ENCODE assay signal across 9 cellular contexts in the genomic region with DNA sequence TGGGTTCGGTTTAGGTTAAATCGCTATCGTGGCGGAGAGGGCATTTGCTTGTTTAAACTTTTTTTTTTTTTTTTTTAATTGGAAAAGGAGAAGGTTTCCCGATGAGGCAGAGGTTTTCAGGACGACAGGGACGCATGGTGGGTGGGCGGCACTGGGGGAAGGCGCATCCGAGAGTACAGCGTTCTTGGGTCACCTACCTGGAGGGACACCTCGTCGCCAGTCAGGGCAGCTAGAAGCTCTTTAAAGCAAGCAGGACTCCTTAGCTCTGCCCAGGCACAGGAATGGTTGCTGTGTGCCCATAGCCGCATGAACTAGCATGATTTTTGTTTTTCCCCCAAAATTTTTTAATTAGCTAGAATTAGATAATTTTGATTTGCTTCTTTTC. TPM values are rescaled to one million over a fixed set of nuclear protein-coding genes. Genes with fewer than 3 reads are reported as not detected.
DNase-seq lines count a peak whose midpoint lies in the region; ATAC-seq, FAIRE-seq and TF ChIP-seq lines count a peak whose summit lies in the region.
"Had no signal": no experiment of that assay in that cellular context is flagged by ENCODE, and none has a peak within 500 bp of the region (broad histone marks: within the 10 kb centered on the region; RNA-seq: fewer than 3 reads in every experiment).

No MANE protein-coding gene starts in this region.

- no peaks in the 10 kb centered on the region; the same call in 1 of the 2 replicates for H4K20me1 ChIP-seq in HepG2 (ENCODE audit: insufficient read depth, low read length)

- POLR2A ChIA-PET in HepG2 (lab: Yijun Ruan, JAX), result interaction anchor here (1.4 to 1.8 kb wide), 3 partner anchors 43 to 119 kb away, joined by 3 to 10 read pairs (median 4); no protein-coding TSS in a partner anchor

- peak overlapping the region; percentile 72 for H3K9ac ChIP-seq in HepG2 (ENCODE audit: insufficient read depth, low read depth, low read length)

- TF ChIP-seq RAD21 in HepG2 (CRISPR knock-in tag; IDR thresholded peaks at IDR 0.05), result no peak

- peak overlapping the region; percentile 40 for H3K27ac Mint-ChIP-seq in activated T-helper 2 cell treated with anti-CD3 and anti-CD28 coated beads, Interferon-gamma antibody, Interleukin-2, Interleukin-4, amounts not matched to agents 10 μg/mL and 5 μg/mL and 100 μg/mL, durations not matched to agents 14 hours and 24 hours and 36 hours
- no peak overlapping the region for H3K27ac Mint-ChIP-seq in stimulated activated naive B cell treated with anti-CD40 and anti-IgM and Interleukin-4, amounts not matched to agents 10 μg/mL and 1 μg/mL and 100 μg/mL, for 72 hours

- H3K27me3 ChIP-seq in HepG2 (ENCODE audit: control insufficient read depth in 1 of 2, insufficient read depth in 2 of 2, low read length in 2 of 2), result no peaks in the 10 kb centered on the region

- in situ Hi-C loops in HepG2 (cut with HindIII; ENCODE audit: extremely low pct_ligation_motif_present, low pct_unique_long_range_greater_than_20kb), result loop anchor here (25.0 kb wide), 1 partner anchor 418 kb away; no protein-coding TSS in a partner anchor

- H3K4me3 ChIP-seq in HepG2 (replicated peaks in 1 of 3; ENCODE audit: insufficient read depth in 1 of 3, low read depth in 2 of 3, low read length in 3 of 3), result peak overlapping the region; percentile 66 to 86 (median 83)

- peak overlapping the region; percentile 80 for H3K4me3 Mint-ChIP-seq in activated T-helper 2 cell treated with anti-CD3 and anti-CD28 coated beads, Interferon-gamma antibody, Interleukin-2, Interleukin-4, amounts not matched to agents 10 μg/mL and 5 μg/mL and 100 μg/mL, durations not matched to agents 14 hours and 24 hours and 36 hours (ENCODE audit: low read depth)
- H3K4me3 Mint-ChIP-seq in stimulated activated naive B cell treated with anti-CD40 and anti-IgM and Interleukin-4, amounts not matched to agents 10 μg/mL and 1 μg/mL and 100 μg/mL, for 72 hours, result peak overlapping the region; percentile 59 to 80

- H3K27ac ChIP-seq in HepG2 (ENCODE audit: extremely low read length, insufficient read depth, low read length), result peak overlapping the region; percentile 66

- 7% methylated on average over 14 of the region's 14 CpGs for WGBS in HepG2 (ENCODE audit: low lambda C conversion rate)

- CTCF ChIA-PET in HepG2 (lab: Yijun Ruan, JAX; ENCODE audit: low intra/inter-chr PET ratio, low total read pairs), result no interaction called here

- peaks cover 71% of the 10 kb centered on the region for H3K4me1 ChIP-seq in HepG2 (ENCODE audit: insufficient read depth, low read length)

- intact Hi-C loops in activated T-helper 2 cell treated with anti-CD3 and anti-CD28 coated beads, Interferon-gamma antibody, Interleukin-2, Interleukin-4, amounts not matched to agents 10 μg/mL and 5 μg/mL and 100 μg/mL, durations not matched to agents 14 hours and 24 hours and 36 hours (cut with micrococcal nuclease), result loop anchor here (5.0 to 10.0 kb wide), 4 partner anchors 82 to 506 kb away; partner anchors contain the start of genes FAM210A and RNMT
- intact Hi-C loops in HepG2 (cut with micrococcal nuclease; ENCODE audit: unreplicated experiment), result loop anchor here (5.0 to 10.0 kb wide), 4 partner anchors 42 to 496 kb away; no protein-coding TSS in a partner anchor

- peak; percentile 39 for DNase-seq in NCI-H2171 treated with DMSO at 0.1 percent for 48 hours (lab: John Stamatoyannopoulos, UW)
- no peak for DNase-seq in NCI-H2171 (lab: John Stamatoyannopoulos, UW)
- DNase-seq in activated T-helper 2 cell treated with anti-CD3 and anti-CD28 coated beads, Interferon-gamma antibody, Interleukin-2, Interleukin-4, amounts not matched to agents 10 μg/mL and 5 μg/mL and 100 μg/mL, durations not matched to agents 14 hours and 24 hours and 36 hours (ENCODE audit: low spot score), result no peak
- no peak for DNase-seq in HepG2 (ENCODE audit: low spot score)
- no peak for DNase-seq in stimulated activated naive B cell treated with anti-CD40 and anti-IgM and Interleukin-4, amounts not matched to agents 10 μg/mL and 1 μg/mL and 100 μg/mL, for 72 hours
- DNase-seq in stimulated activated CD4-positive, alpha-beta T cell treated with anti-CD3 and anti-CD28 coated beads, Interleukin-4, amount 100 ng/mL, for 1 hour, result no peak
- DNase-seq in GM12891 (ENCODE audit: insufficient read length, low spot score), result no peak
- DNase-seq in NCI-H1105 (lab: John Stamatoyannopoulos, UW), result no peak

- no peak for TF ChIP-seq CTCF in HepG2 (CRISPR knock-in tag; IDR thresholded peaks at IDR 0.05)

- no peaks in the 10 kb centered on the region; a peak in 1 of 5 replicates for H3K36me3 ChIP-seq in HepG2 (replicated peaks in 1 of 2; ENCODE audit: control insufficient read depth in 1 of 2, insufficient read depth in 2 of 2, low read length in 2 of 2)

- H3K27me3 Mint-ChIP-seq in activated T-helper 2 cell treated with anti-CD3 and anti-CD28 coated beads, Interferon-gamma antibody, Interleukin-2, Interleukin-4, amounts not matched to agents 10 μg/mL and 5 μg/mL and 100 μg/mL, durations not matched to agents 14 hours and 24 hours and 36 hours (ENCODE audit: low read depth), result peaks cover 30% of the 10 kb centered on the region
- peaks cover 43 to 54% of the 10 kb centered on the region in 2 donors for H3K27me3 Mint-ChIP-seq in stimulated activated naive B cell treated with anti-CD40 and anti-IgM and Interleukin-4, amounts not matched to agents 10 μg/mL and 1 μg/mL and 100 μg/mL, for 72 hours

- peak overlapping the region; percentile 80 for H3K4me2 ChIP-seq in HepG2 (ENCODE audit: low read depth, low read length)

- peaks cover 26% of the 10 kb centered on the region for H3K4me1 Mint-ChIP-seq in activated T-helper 2 cell treated with anti-CD3 and anti-CD28 coated beads, Interferon-gamma antibody, Interleukin-2, Interleukin-4, amounts not matched to agents 10 μg/mL and 5 μg/mL and 100 μg/mL, durations not matched to agents 14 hours and 24 hours and 36 hours (ENCODE audit: low read depth)
- peaks cover 9 to 54% of the 10 kb centered on the region in 2 donors for H3K4me1 Mint-ChIP-seq in stimulated activated naive B cell treated with anti-CD40 and anti-IgM and Interleukin-4, amounts not matched to agents 10 μg/mL and 1 μg/mL and 100 μg/mL, for 72 hours

- TF ChIP-seq EP300 in HepG2 (IDR thresholded peaks at IDR 0.05; ENCODE audit: low read depth in 2 of 2, low read length in 2 of 2) (no peak), HepG2 (CRISPR knock-in tag; IDR thresholded peaks at IDR 0.05; ENCODE audit: borderline replicate concordance) (no peak)

- TF ChIP-seq POLR2A in HepG2 (IDR thresholded peaks at IDR 0.05; ENCODE audit: insufficient read depth in 1 of 2, low read depth in 2 of 2, low read length in 2 of 2) (no peak), GM12891 (IDR thresholded peaks at IDR 0.05; ENCODE audit: low read depth, low read length) (no peak)

- no peak for FAIRE-seq in HepG2 (lab: Jason Lieb, UNC)
- FAIRE-seq in GM12891 (lab: Jason Lieb, UNC), result no peak
- FAIRE-seq: A204.1 had no signal

- peaks cover 8% of the 10 kb centered on the region for H3K79me2 ChIP-seq in HepG2 (ENCODE audit: insufficient read depth, low read length)

- H3K9me3 ChIP-seq in HepG2 (ENCODE audit: low read length), result no peaks in the 10 kb centered on the region

- H3K36me3 Mint-ChIP-seq in activated T-helper 2 cell treated with anti-CD3 and anti-CD28 coated beads, Interferon-gamma antibody, Interleukin-2, Interleukin-4, amounts not matched to agents 10 μg/mL and 5 μg/mL and 100 μg/mL, durations not matched to agents 14 hours and 24 hours and 36 hours (ENCODE audit: low read depth), result no peaks in the 10 kb centered on the region
- H3K36me3 Mint-ChIP-seq in stimulated activated naive B cell treated with anti-CD40 and anti-IgM and Interleukin-4, amounts not matched to agents 10 μg/mL and 1 μg/mL and 100 μg/mL, for 72 hours, result no peaks in the 10 kb centered on the region

- no peak overlapping the region for H2AFZ ChIP-seq in HepG2 (ENCODE audit: low read length)

- BruUV-seq in HepG2 (replicated peaks; lab: Mats Ljungman, UMichigan), result TSS peak; percentile 37

- no peaks in the 10 kb centered on the region for H3K9me3 Mint-ChIP-seq in activated T-helper 2 cell treated with anti-CD3 and anti-CD28 coated beads, Interferon-gamma antibody, Interleukin-2, Interleukin-4, amounts not matched to agents 10 μg/mL and 5 μg/mL and 100 μg/mL, durations not matched to agents 14 hours and 24 hours and 36 hours
- no peaks in the 10 kb centered on the region for H3K9me3 Mint-ChIP-seq in stimulated activated naive B cell treated with anti-CD40 and anti-IgM and Interleukin-4, amounts not matched to agents 10 μg/mL and 1 μg/mL and 100 μg/mL, for 72 hours

- ATAC-seq in HepG2, result no peak
- no peak for ATAC-seq in stimulated activated naive B cell treated with anti-CD40 and anti-IgM and Interleukin-4, amounts not matched to agents 10 μg/mL and 1 μg/mL and 100 μg/mL, for 72 hours (replicated peaks)

TF ChIP-seq in GM12891, 5 proteins besides CTCF, POLR2A, EP300 and RAD21 (continues in another document):
- TF ChIP-seq POLR2AphosphoS5 (IDR thresholded peaks at IDR 0.05; ENCODE audit: low read depth, low read length), result no peak

RNA-seq across cellular contexts. Expression of gene LDLRAD4, which starts 0.4 kb away (rescaled TPM):
- total RNA-seq in activated T-helper 2 cell treated with anti-CD3 and anti-CD28 coated beads, Interferon-gamma antibody, Interleukin-2, Interleukin-4, amounts not matched to agents 10 μg/mL and 5 μg/mL and 100 μg/mL, durations not matched to agents 14 hours and 24 hours and 36 hours, result 30.5 and 32.7 TPM in 2 replicates
- 10.4 and 13.6 TPM in 2 replicates for total RNA-seq in HepG2 (2016; rRNA removed; fragmentation: Illumina TruSeq; extraction: Trizol)
- total RNA-seq in HepG2 (2016; cell fraction: cytosol; rRNA removed; fragmentation: Illumina TruSeq; extraction: Trizol; ENCODE audit: low read depth), result 6.1 and 8.9 TPM in 2 replicates
- total RNA-seq in HepG2 (2016; cell fraction: insoluble cytoplasmic fraction; rRNA removed; fragmentation: Illumina TruSeq; extraction: Trizol), result 12.4 and 15.9 TPM in 2 replicates
- 11.2 and 12.8 TPM in 2 replicates for total RNA-seq in HepG2 (2016; cell fraction: membrane; rRNA removed; fragmentation: Illumina TruSeq; extraction: Trizol)
- total RNA-seq in HepG2 (2016; cell fraction: nucleus; rRNA removed; fragmentation: Illumina TruSeq; extraction: Trizol), result 18.3 and 32.5 TPM in 2 replicates
- 11.8 and 20.9 TPM in 2 replicates for polyA plus RNA-seq in HepG2 (2011; rRNA removed)
- 7.9 and 14.0 TPM in 2 replicates for polyA plus RNA-seq in HepG2 (2011; cell fraction: cytosol; rRNA removed)
- 35.4 and 60.5 TPM in 2 replicates for polyA plus RNA-seq in HepG2 (2011; cell fraction: nucleus; rRNA removed)
- polyA plus RNA-seq in HepG2 (2012), result 7.9 and 15.6 TPM in 2 replicates
- polyA plus RNA-seq in HepG2 (2016; cell fraction: cytosol; fragmentation: Illumina TruSeq; extraction: Trizol; ENCODE audit: low read depth), result 9.0 and 9.7 TPM in 2 replicates
- 12.7 and 13.9 TPM in 2 replicates for polyA plus RNA-seq in HepG2 (2016; cell fraction: insoluble cytoplasmic fraction; fragmentation: Illumina TruSeq; extraction: Trizol; ENCODE audit: low read depth)
- 12.9 and 14.9 TPM in 2 replicates for polyA plus RNA-seq in HepG2 (2016; cell fraction: membrane; fragmentation: Illumina TruSeq; extraction: Trizol; ENCODE audit: low read depth)
- polyA plus RNA-seq in HepG2 (2016; cell fraction: nucleus; fragmentation: Illumina TruSeq; extraction: Trizol; ENCODE audit: insufficient read depth, low read depth), result 20.5 and 30.2 TPM in 2 replicates
- 0.19 and 17.1 TPM in 2 replicates for polyA minus RNA-seq in HepG2 (2011; rRNA and poly(A)+ RNA removed; ENCODE audit: low replicate concordance)
- 5.8 and 10.2 TPM in 2 replicates for polyA minus RNA-seq in HepG2 (2011; cell fraction: cytosol; rRNA and poly(A)+ RNA removed)
- 34.9 and 52.0 TPM in 2 replicates for polyA minus RNA-seq in HepG2 (2011; cell fraction: nucleus; rRNA and poly(A)+ RNA removed)
- 31.0 TPM for polyA plus RNA-seq in GM12891 (2012; ENCODE audit: low read depth, missing spikeins)
